Comparison of ENCODE assay signal across 1 cellular context in genomic region chr12:116384629-116385485, GRCh38.
TF ChIP-seq lines count a peak whose summit lies in the region.

No MANE protein-coding gene starts in this region.

TF ChIP-seq in HepG2, 621 proteins besides CTCF, POLR2A, EP300 and RAD21 (continued from another document):
- TF ChIP-seq ZNF44 (CRISPR knock-in tag; IDR thresholded peaks at IDR 0.05), result no peak
